1 cellular context compared by ENCODE assay signal in genomic region chr5:26482076-26482816, GRCh38.
TF ChIP-seq lines count a peak whose summit lies in the region.

No MANE protein-coding gene starts in this region.

TF ChIP-seq in H1, 55 proteins besides CTCF, POLR2A, EP300 and RAD21:
- TF ChIP-seq KDM5A (IDR thresholded peaks at IDR 0.05; ENCODE audit: low read length), result no peak
- no peak for TF ChIP-seq ZNF274 (IDR thresholded peaks at IDR 0.05; ENCODE audit: borderline replicate concordance, extremely low read depth, low read length)
- no peak for TF ChIP-seq SP4 (IDR thresholded peaks at IDR 0.05; ENCODE audit: low read length)
- TF ChIP-seq CHD7 (IDR thresholded peaks at IDR 0.05; ENCODE audit: insufficient replicate concordance, low read length), result no peak
- TF ChIP-seq E2F6 (IDR thresholded peaks at IDR 0.05), result no peak
- TF ChIP-seq KDM1A (IDR thresholded peaks at IDR 0.05; ENCODE audit: borderline replicate concordance, low read length), result no peak
- TF ChIP-seq SIX5 (IDR thresholded peaks at IDR 0.05; ENCODE audit: low read depth, low read length), result no peak
- TF ChIP-seq PHF8 (conservative IDR thresholded peaks at IDR 0.05; ENCODE audit: low read depth, low read length), result no peak
- TF ChIP-seq BACH1 (IDR thresholded peaks at IDR 0.05; ENCODE audit: low read length), result no peak
- no peak for TF ChIP-seq RNF2 (IDR thresholded peaks at IDR 0.05; ENCODE audit: borderline replicate concordance, low read depth, low read length, missing control alignments, poor library complexity, severe bottlenecking)
- no peak for TF ChIP-seq ATF2 (IDR thresholded peaks at IDR 0.05; ENCODE audit: low read length)
- TF ChIP-seq BRCA1 (IDR thresholded peaks at IDR 0.05; ENCODE audit: low read depth, low read length), result no peak
- no peak for TF ChIP-seq SIRT6 (IDR thresholded peaks at IDR 0.05; ENCODE audit: low read length)
- TF ChIP-seq HDAC6 (IDR thresholded peaks at IDR 0.05; ENCODE audit: low read depth, low read length), result no peak
